ENCODE assay signal across 8 cellular contexts in the genomic region with DNA sequence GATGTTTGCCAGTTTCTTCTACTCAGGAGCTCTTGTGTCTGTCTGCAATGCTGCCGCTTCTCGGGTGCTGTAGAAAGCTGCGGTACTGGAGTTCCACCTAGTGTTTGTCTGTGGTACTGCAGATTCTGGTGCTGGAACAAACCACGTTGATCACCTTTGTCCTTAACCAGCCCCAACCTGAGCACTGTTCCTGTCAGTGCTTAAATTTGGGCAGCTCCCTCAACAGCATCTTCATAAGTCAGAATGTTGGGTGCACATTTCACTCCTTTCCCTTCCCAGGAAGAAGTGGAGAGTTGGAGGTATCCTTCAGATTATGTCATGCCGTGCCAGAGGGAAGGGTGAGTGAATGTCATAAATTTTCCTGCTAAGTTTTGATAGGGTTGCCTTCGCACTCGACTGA. TPM values are rescaled to one million over a fixed set of nuclear protein-coding genes. Genes with fewer than 3 reads are reported as not detected.
DNase-seq lines count a peak whose midpoint lies in the region; ATAC-seq and TF ChIP-seq lines count a peak whose summit lies in the region.

No MANE protein-coding gene starts in this region.

- H3K9me3 Mint-ChIP-seq in activated T-cell treated with anti-CD3 and anti-CD28 coated beads, Interleukin-2, amount 50 U/mL, for 4 hours = peaks cover 13% of the 10 kb centered on the region

- no peaks in the 10 kb centered on the region for H3K4me1 ChIP-seq in A673 (ENCODE audit: insufficient read depth, low read length, poor library complexity, severe bottlenecking)
- H3K4me1 ChIP-seq in Panc1 (ENCODE audit: control insufficient read depth, insufficient read depth, low read length) = no peaks in the 10 kb centered on the region
- no peaks in the 10 kb centered on the region for H3K4me1 ChIP-seq in neuron (ENCODE audit: insufficient read depth, low read length)
- H3K4me1 ChIP-seq in stomach = no peaks in the 10 kb centered on the region

- no peaks in the 10 kb centered on the region for H3K36me3 Mint-ChIP-seq in activated T-cell treated with anti-CD3 and anti-CD28 coated beads, Interleukin-2, amount 50 U/mL, for 4 hours (ENCODE audit: insufficient read depth)

- CTCF ChIA-PET in A673 (lab: Charles Lee) (interaction anchor here (0.6 to 1.3 kb wide), 8 partner anchors 76 to 669 kb away, joined by 3 to 16 read pairs (median 4); no protein-coding TSS in a partner anchor), Panc1 (lab: Charles Lee) (interaction anchor here (1.0 to 4.1 kb wide), 2 partner anchors 73 to 76 kb away, joined by 3 to 53 read pairs; no protein-coding TSS in a partner anchor)

- H3K27ac ChIP-seq in A673 (ENCODE audit: low read depth, low read length, poor library complexity, severe bottlenecking) = no peak overlapping the region
- no peak overlapping the region for H3K27ac ChIP-seq in Panc1 (ENCODE audit: low read length)
- no peak overlapping the region for H3K27ac ChIP-seq in stomach

- H3K4me3 Mint-ChIP-seq in activated T-cell treated with anti-CD3 and anti-CD28 coated beads, Interleukin-2, amount 50 U/mL, for 4 hours = no peak overlapping the region

- peak; percentile 64 for ATAC-seq in GM18520 (IDR thresholded peaks at IDR 0.05; ENCODE audit: unreplicated experiment)
- peak; percentile 94 for ATAC-seq in Panc1
- ATAC-seq in activated T-cell treated with anti-CD3 and anti-CD28 coated beads, Interleukin-2, amount 50 U/mL, for 4 hours = peak; percentile 87 to 89

- H3K4me1 Mint-ChIP-seq in activated T-cell treated with anti-CD3 and anti-CD28 coated beads, Interleukin-2, amount 50 U/mL, for 4 hours (ENCODE audit: low read depth) = no peaks in the 10 kb centered on the region

- H3K36me3 ChIP-seq in A673 (ENCODE audit: insufficient read depth, low read length, poor library complexity, severe bottlenecking) (no peaks in the 10 kb centered on the region), Panc1 (ENCODE audit: control insufficient read depth, insufficient read depth, low read length) (no peaks in the 10 kb centered on the region), neuron (ENCODE audit: insufficient read depth, low read length) (no peaks in the 10 kb centered on the region), stomach (no peaks in the 10 kb centered on the region)

- 25 to 31% (median 26%) methylated on average over 7 of the region's 7 CpGs for WGBS in stomach, 5 donors

- peak; percentile 80 for DNase-seq in A673 (ENCODE audit: low spot score)
- DNase-seq in Kasumi-1 (lab: John Stamatoyannopoulos, UW) = peak; percentile 88 to 89
- peak; percentile 85 for DNase-seq in Panc1 (ENCODE audit: low read depth, low spot score)
- peak; percentile 66 for DNase-seq in activated T-cell treated with anti-CD3 and anti-CD28 coated beads, Interleukin-2, amount 50 U/mL, for 4 hours
- peak; percentile 77 for DNase-seq in fibroblast of peridontal ligament (ENCODE audit: extremely low read depth)
- DNase-seq in stomach = peak; percentile 74

- no peak for TF ChIP-seq POLR2A in stomach (IDR thresholded peaks at IDR 0.05)

- H3K27me3 ChIP-seq in A673 (replicated peaks; ENCODE audit: insufficient read depth, low read depth, low read length, poor library complexity) = no peaks in the 10 kb centered on the region
- H3K27me3 ChIP-seq in Panc1 (ENCODE audit: control insufficient read depth, insufficient read depth, low read length) = peaks cover 5% of the 10 kb centered on the region; the same call in 1 of the 2 replicates
- H3K27me3 ChIP-seq in neuron (ENCODE audit: insufficient read depth, low read length) = no peaks in the 10 kb centered on the region
- peaks cover 0 to 18% (median 0%) of the 10 kb centered on the region in 3 donors for H3K27me3 ChIP-seq in stomach

- H3K9me3 ChIP-seq in A673 (ENCODE audit: low read depth, low read length, poor library complexity, severe bottlenecking) = no peaks in the 10 kb centered on the region
- H3K9me3 ChIP-seq in Panc1 (ENCODE audit: control insufficient read depth, insufficient read depth, low read depth, low read length) = no peaks in the 10 kb centered on the region
- peaks cover 2% of the 10 kb centered on the region for H3K9me3 ChIP-seq in neuron (ENCODE audit: low read length)
- H3K9me3 ChIP-seq in stomach = peaks cover 0 to 12% (median 8%) of the 10 kb centered on the region in 4 donors

- BruUV-seq in A673 (replicated peaks; lab: Mats Ljungman, UMichigan) = no TSS peak
- BruUV-seq in Panc1 (replicated peaks; lab: Mats Ljungman, UMichigan) = no TSS peak

- H3K27me3 Mint-ChIP-seq in activated T-cell treated with anti-CD3 and anti-CD28 coated beads, Interleukin-2, amount 50 U/mL, for 4 hours (ENCODE audit: low read depth) = peaks cover 20% of the 10 kb centered on the region

- in situ Hi-C loops in Panc1 (cut with HindIII; ENCODE audit: low pct_unique_long_range_greater_than_20kb, low sequenced_read_pairs) = no loop called here

- intact Hi-C loops in A673 (cut with micrococcal nuclease; ENCODE audit: unreplicated experiment) (loop anchor here (1.0 to 10.0 kb wide), 3 partner anchors 76 to 534 kb away; partner anchors contain the start of gene CCDC184), Panc1 (cut with micrococcal nuclease; ENCODE audit: unreplicated experiment) (loop anchor here (1.0 kb wide), 1 partner anchor 76 kb away; no protein-coding TSS in a partner anchor), stomach (cut with DNase I; ENCODE audit: low total_unique reads) (no loop called here)

- no peak overlapping the region for H3K4me3 ChIP-seq in A673 (ENCODE audit: low read depth, low read length, poor library complexity, severe bottlenecking)
- no peak overlapping the region for H3K4me3 ChIP-seq in Panc1 (ENCODE audit: low read depth in 2 of 2, low read length in 2 of 2)
- no peak overlapping the region for H3K4me3 ChIP-seq in neuron (ENCODE audit: low read length)
- no peak overlapping the region for H3K4me3 ChIP-seq in stomach

- POLR2A ChIA-PET in A673 (lab: Charles Lee; ENCODE audit: low non-redundant PET) (interaction anchor here (0.6 kb wide), 1 partner anchor 46 kb away, joined by 3 read pairs; no protein-coding TSS in a partner anchor), Panc1 (lab: Charles Lee) (interaction anchor here (0.6 kb wide), 1 partner anchor 75 kb away, joined by 3 read pairs; no protein-coding TSS in a partner anchor)

- H2AFZ ChIP-seq in neuron (ENCODE audit: low read depth, low read length) = peak overlapping the region; percentile 20

- peak; percentile 98 for TF ChIP-seq CTCF in A673 (conservative IDR thresholded peaks at IDR 0.05; ENCODE audit: low read depth, low read length)
- peak; percentile 98 for TF ChIP-seq CTCF in Panc1 (IDR thresholded peaks at IDR 0.05)
- TF ChIP-seq CTCF in stomach (IDR thresholded peaks at IDR 0.05) = peak in 5 of 7 experiments; percentile 76 to 97 (median 90)

- TF ChIP-seq EP300 in stomach (IDR thresholded peaks at IDR 0.05) = no peak

RNA-seq across cellular contexts. Expression of gene LALBA, which starts 48.7 kb away (rescaled TPM):
- not detected in 2 replicates for total RNA-seq in A673 (2021)
- not detected for total RNA-seq in Panc1 (2021; ENCODE audit: unreplicated experiment)
- polyA plus RNA-seq in Panc1 (2012; ENCODE audit: insufficient read length) = not detected
- total RNA-seq in activated T-cell treated with anti-CD3 and anti-CD28 coated beads, Interleukin-2, amount 50 U/mL, for 4 hours = not detected
- not detected for total RNA-seq in stomach
- polyA plus RNA-seq in stomach = not detected
